10 cellular contexts compared by ENCODE assay signal in genomic region chr6:150491131-150491795, GRCh38.
DNase-seq lines count a peak whose midpoint lies in the region; ATAC-seq and TF ChIP-seq lines count a peak whose summit lies in the region.
"Had no signal": no experiment of that assay in that cellular context is flagged by ENCODE, and none has a peak within 500 bp of the region (broad histone marks: within the 10 kb centered on the region; RNA-seq: fewer than 3 reads in every experiment).

No MANE protein-coding gene starts in this region.

- no peak overlapping the region for H2AK5ac ChIP-seq in IMR-90 (ENCODE audit: low read depth, low read length)

- no peak overlapping the region for H3K27ac ChIP-seq in IMR-90 (ENCODE audit: insufficient read depth, low read length)
- H3K27ac ChIP-seq in epithelial cell of prostate = peak overlapping the region; percentile 94
- H3K27ac ChIP-seq: right lobe of liver had no signal

- POLR2A ChIA-PET in GM10248 (lab: Yijun Ruan, JAX) = no interaction called here
- POLR2A ChIA-PET in IMR-90 (lab: Charles Lee; ENCODE audit: unreplicated experiment) = no interaction called here

- no peak for TF ChIP-seq POLR2A in IMR-90 (IDR thresholded peaks at IDR 0.05; ENCODE audit: low read depth, low read length)

- no peak overlapping the region for H3K56ac ChIP-seq in IMR-90 (ENCODE audit: extremely low read depth, insufficient read depth, low read length)

- no peaks in the 10 kb centered on the region; the same call in 1 of the 2 replicates for H3K27me3 ChIP-seq in IMR-90 (ENCODE audit: control insufficient read depth, insufficient read depth, low read length)
- H3K27me3 ChIP-seq: right lobe of liver had no signal

- no peak overlapping the region for H4K91ac ChIP-seq in IMR-90 (ENCODE audit: insufficient read depth, low read depth, low read length)

- H3K14ac ChIP-seq in IMR-90 (replicated peaks; ENCODE audit: low read depth, low read length) = no peak overlapping the region

- no peak for TF ChIP-seq RAD21 in IMR-90 (IDR thresholded peaks at IDR 0.05; ENCODE audit: low read length)

- CTCF ChIA-PET in GM10248 (lab: Yijun Ruan, JAX) = interaction anchor here (0.7 to 1.4 kb wide), 3 partner anchors 9 to 13 kb away, joined by 3 to 5 read pairs (median 3); no protein-coding TSS in a partner anchor
- CTCF ChIA-PET in IMR-90 (lab: Yijun Ruan, JAX) = no interaction called here

- no peak overlapping the region for H3K4me3 ChIP-seq in IMR-90 (ENCODE audit: insufficient read depth, low read depth, low read length)
- H3K4me3 ChIP-seq: right lobe of liver had no signal

- H3K4me2 ChIP-seq in IMR-90 (ENCODE audit: low read depth, low read length) = no peak overlapping the region

- no peak overlapping the region for H4K5ac ChIP-seq in IMR-90 (ENCODE audit: low read depth, low read length)

- H3K23ac ChIP-seq in IMR-90 (ENCODE audit: low read depth, low read length) = no peak overlapping the region

- no peaks in the 10 kb centered on the region for H3K36me3 ChIP-seq in IMR-90 (ENCODE audit: control insufficient read depth, insufficient read depth, low read length)
- H3K36me3 ChIP-seq: right lobe of liver had no signal

- no peaks in the 10 kb centered on the region for H4K20me1 ChIP-seq in IMR-90 (ENCODE audit: insufficient read depth, low read length)

- H3K9ac ChIP-seq in IMR-90 (ENCODE audit: low read depth, low read length) = no peak overlapping the region

- peak overlapping the region; percentile 43 for H2AFZ ChIP-seq in IMR-90 (replicated peaks; ENCODE audit: low read length, poor library complexity)

- H3K9me3 ChIP-seq in IMR-90 (ENCODE audit: control insufficient read depth, insufficient read depth, low read length) = no peaks in the 10 kb centered on the region
- H3K9me3 ChIP-seq: right lobe of liver had no signal

- H2BK120ac ChIP-seq in IMR-90 (ENCODE audit: low read depth, low read length) = no peak overlapping the region

- no peaks in the 10 kb centered on the region for H3K79me1 ChIP-seq in IMR-90 (ENCODE audit: low read depth in 1 of 2, low read length in 2 of 2)

- H3K18ac ChIP-seq in IMR-90 (ENCODE audit: low read depth, low read length) = no peak overlapping the region

- BruUV-seq in IMR-90 (replicated peaks; lab: Mats Ljungman, UMichigan) = no TSS peak

- H3K4ac ChIP-seq in IMR-90 (ENCODE audit: low read depth, low read length) = no peak overlapping the region

- no peaks in the 10 kb centered on the region for H3K9me1 ChIP-seq in IMR-90 (ENCODE audit: insufficient read depth, low read length)

- peak; percentile 35 for DNase-seq in GM10248 (ENCODE audit: extremely low spot score)
- no peak for DNase-seq in IMR-90
- DNase-seq in epithelial cell of prostate (ENCODE audit: low read depth, low spot score) = peak; percentile 53
- no peak for DNase-seq in COR-L47 (lab: John Stamatoyannopoulos, UW)
- DNase-seq in Right ventricle myocardium inferior (ENCODE audit: missing footprints) = no peak
- no peak for DNase-seq in dedifferentiated amniotic fluid mesenchymal stem cell (ENCODE audit: extremely low spot score)
- DNase-seq in NCI-H2081 (lab: John Stamatoyannopoulos, UW) = no peak
- DNase-seq: H9, right lobe of liver had no signal

- H2BK15ac ChIP-seq in IMR-90 (ENCODE audit: low read depth, low read length) = no peak overlapping the region

- no peak overlapping the region for H2BK20ac ChIP-seq in IMR-90 (ENCODE audit: low read depth, low read length)

- H4K8ac ChIP-seq in IMR-90 (ENCODE audit: low read depth in 2 of 2, low read length in 2 of 2) = no peak overlapping the region

- no peak for TF ChIP-seq CTCF in GM10248 (IDR thresholded peaks at IDR 0.05; ENCODE audit: control extremely low read depth, extremely low read depth, low read depth, missing control alignments)
- TF ChIP-seq CTCF in IMR-90 (conservative IDR thresholded peaks at IDR 0.05; ENCODE audit: low read depth, low read length) = no peak

- no peak overlapping the region for H2AK9ac ChIP-seq in IMR-90 (replicated peaks; ENCODE audit: low read depth, low read length, poor library complexity)

- intact Hi-C loops in IMR-90 (cut with micrococcal nuclease) = no loop called here
- intact Hi-C loops in Right ventricle myocardium inferior (cut with DNase I) = loop anchor here (5.0 kb wide), 1 partner anchor 56 kb away; no protein-coding TSS in a partner anchor

- no CpG with 5 or more reads among the region's 5 CpGs for WGBS in IMR-90 (ENCODE audit: extremely low coverage in 2 of 2, insufficient read length in 1 of 2), 2 experiments

- in situ Hi-C loops in IMR-90 (cut with MboI; ENCODE audit: low sequenced_read_pairs) = no loop called here

- dilution Hi-C loops in IMR-90 (cut with HindIII; ENCODE audit: low sequenced_read_pairs, unreplicated experiment) = no loop called here

- H2BK5ac ChIP-seq in IMR-90 (ENCODE audit: low read depth, low read length, poor library complexity, severe bottlenecking) = no peak overlapping the region

- peak; percentile 91 for ATAC-seq in GM21529 (IDR thresholded peaks at IDR 0.05; ENCODE audit: unreplicated experiment)
- ATAC-seq in IMR-90 (ENCODE audit: low read depth) = no peak
- no peak for ATAC-seq in Right ventricle myocardium inferior

- H3K4me1 ChIP-seq in IMR-90 (ENCODE audit: control insufficient read depth, insufficient read depth, low read length) = no peaks in the 10 kb centered on the region
- H3K4me1 ChIP-seq: right lobe of liver had no signal

TF ChIP-seq in IMR-90, 13 proteins besides CTCF, POLR2A, EP300 and RAD21:
- no peak for TF ChIP-seq MXI1 (IDR thresholded peaks at IDR 0.05; ENCODE audit: borderline replicate concordance, low read depth, low read length)
- no peak for TF ChIP-seq MAFK (IDR thresholded peaks at IDR 0.05; ENCODE audit: low read depth, low read length)
- no peak for TF ChIP-seq USF2 (IDR thresholded peaks at IDR 0.05; ENCODE audit: low read depth, low read length)
- no peak for TF ChIP-seq BHLHE40 (IDR thresholded peaks at IDR 0.05; ENCODE audit: low read depth, low read length)
- TF ChIP-seq ELK1 (IDR thresholded peaks at IDR 0.05; ENCODE audit: borderline replicate concordance, low read depth, low read length) = no peak
- no peak for TF ChIP-seq RFX5 (IDR thresholded peaks at IDR 0.05; ENCODE audit: low read depth, low read length)
- no peak for TF ChIP-seq FOS (IDR thresholded peaks at IDR 0.05; ENCODE audit: low read depth, low read length)
- TF ChIP-seq NFE2L2 (IDR thresholded peaks at IDR 0.05; ENCODE audit: low read depth, low read length) = no peak
- no peak for TF ChIP-seq CHD1 (IDR thresholded peaks at IDR 0.05; ENCODE audit: low read depth, low read length)
- no peak for TF ChIP-seq MAZ (IDR thresholded peaks at IDR 0.05; ENCODE audit: borderline replicate concordance, low read depth, low read length)
- TF ChIP-seq RCOR1 (IDR thresholded peaks at IDR 0.05; ENCODE audit: insufficient replicate concordance, low read length) = no peak
- no peak for TF ChIP-seq CEBPB (IDR thresholded peaks at IDR 0.05; ENCODE audit: low read depth, low read length)
- no peak for TF ChIP-seq SMC3 (IDR thresholded peaks at IDR 0.05; ENCODE audit: low read depth, low read length)

Comparison
In these comparisons a context has a peak if more than half of its experiments do, and no peak if none do; other contexts are left out.
1. DNase-seq: peak in GM10248 (single experiment) and epithelial cell of prostate (single experiment); none in IMR-90 (single experiment), COR-L47 (single experiment), Right ventricle myocardium inferior (single experiment), dedifferentiated amniotic fluid mesenchymal stem cell (single experiment) and NCI-H2081 (0 of 2).